Comparison of ENCODE assay signal across 15 cellular contexts in genomic region chr12:123531091-123531490, GRCh38. TPM values are rescaled to one million over a fixed set of nuclear protein-coding genes. Genes with fewer than 3 reads are reported as not detected.
DNase-seq lines count a peak whose midpoint lies in the region; ATAC-seq and TF ChIP-seq lines count a peak whose summit lies in the region.
"Had no signal": no experiment of that assay in that cellular context is flagged by ENCODE, and none has a peak within 500 bp of the region (broad histone marks: within the 10 kb centered on the region; RNA-seq: fewer than 3 reads in every experiment).

No MANE protein-coding gene starts in this region.

- H3K27ac ChIP-seq in adrenal gland: peak overlapping the region in 2 of 5 donors; percentile 11 to 95
- peak overlapping the region; percentile 46 to 95 (median 86) for H3K27ac ChIP-seq in esophagus muscularis mucosa (replicated peaks in 1 of 4)
- H3K27ac ChIP-seq in skeletal muscle tissue (ENCODE audit: low read depth, low read length): peak overlapping the region; percentile 91

- peaks cover 24 to 29% of the 10 kb centered on the region in 2 donors for H3K4me1 ChIP-seq in adrenal gland (replicated peaks in 1 of 2)
- peaks cover 36 to 50% (median 43%) of the 10 kb centered on the region in 4 donors for H3K4me1 ChIP-seq in esophagus muscularis mucosa
- peaks cover 27 to 36% (median 36%) of the 10 kb centered on the region in 3 donors for H3K4me1 ChIP-seq in skeletal muscle tissue (ENCODE audit: control insufficient read depth in 3 of 3, insufficient read depth in 3 of 3, low read length in 3 of 3)

- peak; percentile 26 for ATAC-seq in left lobe of liver
- no peak for ATAC-seq in HG02610 (IDR thresholded peaks at IDR 0.05; ENCODE audit: unreplicated experiment)
- ATAC-seq: activated T-cell treated with anti-CD3 and anti-CD28 coated beads, Interleukin-2, amount 50 U/mL, for 4 hours; naive thymus-derived CD8-positive, alpha-beta T cell; Panc1 had no signal

- intact Hi-C loops in adrenal gland (cut with DNase I) (no loop called here), esophagus muscularis mucosa (cut with DNase I) (loop anchor here (10.0 kb wide), 1 partner anchor 96 kb away; the partner anchor contains the start of gene RILPL2)

- TF ChIP-seq POLR2A in adrenal gland (IDR thresholded peaks at IDR 0.05): no peak
- no peak for TF ChIP-seq POLR2A in esophagus muscularis mucosa (IDR thresholded peaks at IDR 0.05; ENCODE audit: low read depth)

- WGBS in adrenal gland, 4 donors: 34 to 54% (median 43%) methylated on average over 5 to 7 of the region's 7 CpGs
- 46% methylated on average over 6 of the region's 7 CpGs for WGBS in esophagus muscularis mucosa

- H3K36me3 ChIP-seq in adrenal gland (replicated peaks in 1 of 2) (no peaks in the 10 kb centered on the region), esophagus muscularis mucosa (peaks cover 0 to 15% (median 8%) of the 10 kb centered on the region in 4 donors), skeletal muscle tissue (ENCODE audit: control insufficient read depth in 3 of 3, insufficient read depth in 3 of 3, low read length in 3 of 3) (peaks cover 0 to 6% (median 4%) of the 10 kb centered on the region in 3 donors)

- no peak for TF ChIP-seq EP300 in esophagus muscularis mucosa (IDR thresholded peaks at IDR 0.05)

- no peaks in the 10 kb centered on the region for H3K9me3 ChIP-seq in adrenal gland (replicated peaks in 1 of 3)
- no peaks in the 10 kb centered on the region for H3K9me3 ChIP-seq in esophagus muscularis mucosa
- no peaks in the 10 kb centered on the region for H3K9me3 ChIP-seq in skeletal muscle tissue (ENCODE audit: control insufficient read depth in 3 of 3, low read length in 3 of 3)

- H3K27me3 ChIP-seq in adrenal gland (no peaks in the 10 kb centered on the region), esophagus muscularis mucosa (peaks cover 0 to 3% (median 0%) of the 10 kb centered on the region in 4 donors), skeletal muscle tissue (ENCODE audit: control insufficient read depth in 3 of 3, insufficient read depth in 3 of 3, low read length in 3 of 3) (no peaks in the 10 kb centered on the region)

- H3K4me3 ChIP-seq in adrenal gland: no peak overlapping the region
- no peak overlapping the region for H3K4me3 ChIP-seq in esophagus muscularis mucosa
- peak overlapping the region in 1 of 3 donors; percentile 41 for H3K4me3 ChIP-seq in skeletal muscle tissue (ENCODE audit: low read length in 3 of 3)

- DNase-seq in adrenal gland (peak in 6 of 7 donors; percentile 32 to 67 (median 48)), esophagus muscularis mucosa (ENCODE audit: extremely low spot score) (no peak), left lobe of liver (ENCODE audit: low spot score) (no peak), SIG-M5 treated with dmso at 0.1 percent for 504 hours (lab: John Stamatoyannopoulos, UW; ENCODE audit: unreplicated experiment) (no peak), NCI-H774 (lab: John Stamatoyannopoulos, UW) (no peak)
- DNase-seq in stimulated activated CD4-positive, alpha-beta T cell treated with anti-CD3 and anti-CD28 coated beads, Interleukin-12 subunit alpha, Interleukin-12 subunit beta, amount 100 ng/mL, for 4 hours: no peak
- DNase-seq: activated CD4-positive, alpha-beta memory T cell treated with anti-CD3 and anti-CD28 coated beads, Interleukin-2, amount 10 ng/mL, durations not matched to agents 7 days and 5 days; activated T-cell treated with anti-CD3 and anti-CD28 coated beads, Interleukin-2, amount 50 U/mL, for 4 hours; endodermal cell; naive thymus-derived CD8-positive, alpha-beta T cell; NCI-H1436; NCI-H748 treated with DMSO at 0.1 percent for 48 hours had no signal

- H3K9ac ChIP-seq in skeletal muscle tissue (ENCODE audit: low read depth in 1 of 3, low read length in 3 of 3): peak overlapping the region in 2 of 3 donors; percentile 83 to 89

- TF ChIP-seq CTCF in adrenal gland (IDR thresholded peaks at IDR 0.05) (no peak), esophagus muscularis mucosa (IDR thresholded peaks at IDR 0.05) (no peak)

RNA-seq across cellular contexts. Expression of gene RILPL1, which starts 2.4 kb away (rescaled TPM):
- total RNA-seq in adrenal gland (10 to 100 TPM; 12.9 to 21.9 (median 20.0) TPM), esophagus muscularis mucosa (10 to 100 TPM; 19.9 to 54.4 (median 38.4) TPM), left lobe of liver (3.4 TPM), skeletal muscle tissue (5.2 TPM)
- polyA plus RNA-seq in adrenal gland: 10 to 100 TPM; 14.5 to 42.9 (median 38.3) TPM

RNA-seq across cellular contexts. Expression of gene TMED2, which starts 53.3 kb away (rescaled TPM):
- total RNA-seq in adrenal gland: 100 to 1,000 TPM; 122 to 361 (median 166) TPM
- polyA plus RNA-seq in adrenal gland: 100 to 1,000 TPM in 1 of 3 donors, 10 to 100 TPM in 2; 25.1 to 337 (median 26.1) TPM
- 100 to 1,000 TPM in 3 of 4 donors, 10 to 100 TPM in 1; 99.5 to 140 (median 123) TPM for total RNA-seq in esophagus muscularis mucosa
- 266 TPM for total RNA-seq in left lobe of liver
- 224 TPM for total RNA-seq in skeletal muscle tissue

Comparison
In these comparisons a context has a peak if more than half of its experiments do, and no peak if none do; other contexts are left out.
1. DNase-seq: peak in adrenal gland (6 of 7); none in esophagus muscularis mucosa (single experiment), left lobe of liver (single experiment), SIG-M5 treated with dmso at 0.1 percent for 504 hours (single experiment), stimulated activated CD4-positive, alpha-beta T cell treated with anti-CD3 and anti-CD28 coated beads, Interleukin-12 subunit alpha, Interleukin-12 subunit beta, amount 100 ng/mL, for 4 hours (single experiment) and NCI-H774 (single experiment).